1 cellular context compared by ENCODE assay signal in genomic region chr20:50514035-50514337, GRCh38.
TF ChIP-seq lines count a peak whose summit lies in the region.

No MANE protein-coding gene starts in this region.

TF ChIP-seq in GM23338, 12 proteins besides CTCF, POLR2A, EP300 and RAD21 (continued from another document):
- TF ChIP-seq ZNF462 (CRISPR knock-in tag; IDR thresholded peaks at IDR 0.05) (no peak), STAT1 (IDR thresholded peaks at IDR 0.05; ENCODE audit: unreplicated experiment) (no peak), EZH2phosphoT487 (IDR thresholded peaks at IDR 0.05; ENCODE audit: unreplicated experiment) (no peak), EZH2 (IDR thresholded peaks at IDR 0.05; ENCODE audit: low read depth, unreplicated experiment) (no peak), NANOG (IDR thresholded peaks at IDR 0.05; ENCODE audit: borderline replicate concordance) (no peak), POLR2AphosphoS5 (IDR thresholded peaks at IDR 0.05; ENCODE audit: low read depth) (no peak)
TF ChIP-seq in GM23338: peak in this region for 0.
